Comparison of ENCODE assay signal across 1 cellular context in the genomic region with DNA sequence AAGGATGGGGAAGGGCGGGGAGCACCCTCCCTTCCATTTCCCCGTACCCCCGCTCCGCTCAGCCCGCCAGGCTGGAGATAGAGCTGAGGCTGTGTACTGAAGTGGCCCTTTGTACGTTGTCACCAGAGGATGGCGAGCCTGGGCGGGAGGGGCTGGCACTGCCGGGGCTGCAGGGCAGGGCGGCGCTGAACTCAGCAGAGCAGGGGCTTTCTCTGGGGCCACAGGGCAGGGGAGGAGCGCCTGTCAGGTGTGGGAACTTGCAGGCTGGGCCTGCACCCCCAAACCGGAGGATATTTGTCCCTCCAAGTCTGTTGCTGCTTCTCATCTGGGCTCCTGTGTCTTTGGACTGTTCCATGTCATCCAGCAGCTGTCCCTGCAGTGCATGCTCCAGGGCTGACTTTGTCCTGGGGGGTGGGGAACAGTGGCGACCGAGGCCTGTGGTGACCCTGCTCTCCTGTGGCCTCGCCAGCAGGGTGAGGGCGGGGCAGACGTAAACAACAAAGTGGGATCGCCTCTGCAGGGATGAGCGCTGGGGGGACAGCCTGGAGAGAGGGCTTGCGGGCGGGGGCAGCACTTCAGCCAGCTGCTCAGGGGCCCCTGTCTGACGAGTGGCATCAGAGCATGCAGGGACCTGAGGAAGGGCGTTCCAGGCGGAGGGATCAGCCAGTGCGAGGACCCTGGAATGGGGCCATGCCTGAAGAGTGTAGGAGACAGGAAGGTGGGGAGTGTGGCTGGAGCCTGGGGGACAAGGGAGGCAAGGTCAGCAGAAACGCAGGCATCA.
TF ChIP-seq lines count a peak whose summit lies in the region.

No MANE protein-coding gene starts in this region.

TF ChIP-seq in WTC11, 78 proteins besides CTCF, POLR2A, EP300 and RAD21 (continued from another document):
- TF ChIP-seq, protein P1, sequence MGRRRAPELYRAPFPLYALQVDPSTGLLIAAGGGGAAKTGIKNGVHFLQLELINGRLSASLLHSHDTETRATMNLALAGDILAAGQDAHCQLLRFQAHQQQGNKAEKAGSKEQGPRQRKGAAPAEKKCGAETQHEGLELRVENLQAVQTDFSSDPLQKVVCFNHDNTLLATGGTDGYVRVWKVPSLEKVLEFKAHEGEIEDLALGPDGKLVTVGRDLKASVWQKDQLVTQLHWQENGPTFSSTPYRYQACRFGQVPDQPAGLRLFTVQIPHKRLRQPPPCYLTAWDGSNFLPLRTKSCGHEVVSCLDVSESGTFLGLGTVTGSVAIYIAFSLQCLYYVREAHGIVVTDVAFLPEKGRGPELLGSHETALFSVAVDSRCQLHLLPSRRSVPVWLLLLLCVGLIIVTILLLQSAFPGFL (CRISPR knock-in tag; IDR thresholded peaks at IDR 0.05; ENCODE audit: borderline replicate concordance): no peak
